24 cellular contexts compared by ENCODE assay signal in the genomic region with DNA sequence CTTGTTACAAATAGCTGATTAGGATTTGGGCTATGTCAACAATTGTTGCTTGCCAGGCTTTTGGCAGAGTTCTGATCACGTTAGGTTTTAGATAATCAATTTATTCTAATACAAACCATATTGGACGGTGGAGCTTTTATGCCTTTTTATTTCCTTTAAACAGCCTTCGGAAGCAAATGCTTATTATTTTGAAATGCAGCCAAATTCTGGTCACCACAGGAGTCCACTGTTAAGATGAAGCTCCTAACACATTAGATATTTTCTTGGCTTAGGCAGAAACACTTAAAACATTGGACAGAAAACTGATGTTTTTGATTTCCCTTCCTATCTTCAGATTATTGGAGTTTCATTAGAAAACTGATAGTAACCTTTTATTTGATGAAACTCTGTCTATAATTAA.
"Had no signal": no experiment of that assay in that cellular context is flagged by ENCODE, and none has a peak within 500 bp of the region (broad histone marks: within the 10 kb centered on the region; RNA-seq: fewer than 3 reads in every experiment).

No MANE protein-coding gene starts in this region.

- H3K4me3 Mint-ChIP-seq: activated CD4-positive, alpha-beta memory T cell treated with anti-CD3 and anti-CD28 coated beads, Interleukin-2, amount 10 ng/mL, durations not matched to agents 7 days and 5 days; activated CD4-positive, alpha-beta T cell treated with anti-CD3 and anti-CD28 coated beads, Interleukin-2, amount 10 ng/mL, durations not matched to agents 24 days and 14 days; activated naive CD4-positive, alpha-beta T cell treated with anti-CD3 and anti-CD28 coated beads, Interleukin-2, amount 10 ng/mL, durations not matched to agents 7 days and 5 days; central memory CD8-positive, alpha-beta T cell; naive B cell; neural crest cell; stimulated activated effector memory CD8-positive, alpha-beta T cell treated with anti-CD3 and anti-CD28 coated beads, Interleukin-12 subunit alpha, Interleukin-12 subunit beta, amount 100 ng/mL, for 72 hours; stimulated activated naive CD8-positive, alpha-beta T cell treated with anti-CD3 and anti-CD28 coated beads, Interleukin-15, amount 100 ng/mL, for 72 hours; T-helper 2 cell treated with Interferon-gamma antibody and Interleukin-4, amounts not matched to agents 5 μg/mL and 100 μg/mL, for 36 hours had no signal

- H3K27ac ChIP-seq: breast epithelium, foreskin keratinocyte, lower lobe of right lung, tibial artery, VCaP had no signal

- H3K9me3 ChIP-seq: breast epithelium, lower lobe of right lung, mucosa of descending colon, tibial artery had no signal

- H3K4me1 Mint-ChIP-seq: activated CD4-positive, alpha-beta memory T cell treated with anti-CD3 and anti-CD28 coated beads, Interleukin-2, amount 10 ng/mL, durations not matched to agents 7 days and 5 days; activated CD4-positive, alpha-beta T cell treated with anti-CD3 and anti-CD28 coated beads, Interleukin-2, amount 10 ng/mL, durations not matched to agents 24 days and 14 days; activated naive CD4-positive, alpha-beta T cell treated with anti-CD3 and anti-CD28 coated beads, Interleukin-2, amount 10 ng/mL, durations not matched to agents 7 days and 5 days; central memory CD8-positive, alpha-beta T cell; naive B cell; stimulated activated effector memory CD8-positive, alpha-beta T cell treated with anti-CD3 and anti-CD28 coated beads, Interleukin-12 subunit alpha, Interleukin-12 subunit beta, amount 100 ng/mL, for 72 hours; stimulated activated naive CD8-positive, alpha-beta T cell treated with anti-CD3 and anti-CD28 coated beads, Interleukin-15, amount 100 ng/mL, for 72 hours had no signal

- H3K27me3 ChIP-seq: breast epithelium, tibial artery had no signal

- H3K36me3 Mint-ChIP-seq: activated naive CD4-positive, alpha-beta T cell treated with anti-CD3 and anti-CD28 coated beads, Interleukin-2, amount 10 ng/mL, durations not matched to agents 7 days and 5 days; naive B cell; stimulated activated effector memory CD8-positive, alpha-beta T cell treated with anti-CD3 and anti-CD28 coated beads, Interleukin-12 subunit alpha, Interleukin-12 subunit beta, amount 100 ng/mL, for 72 hours had no signal

- H3K36me3 ChIP-seq: breast epithelium, lower lobe of right lung, tibial artery had no signal

- H3K4me1 ChIP-seq: breast epithelium, foreskin keratinocyte, lower lobe of right lung, tibial artery had no signal

- ATAC-seq: activated CD4-positive, CD25-positive, alpha-beta regulatory T cell treated with anti-CD3 and anti-CD28 coated beads, Interleukin-2, amount 50 U/mL, for 24 hours; foreskin keratinocyte; left lobe of liver; lower lobe of right lung; mucosa of descending colon; sciatic nerve; stimulated activated effector memory CD8-positive, alpha-beta T cell treated with anti-CD3 and anti-CD28 coated beads, Interleukin-12 subunit alpha, Interleukin-12 subunit beta, amount 100 ng/mL, for 72 hours; stimulated activated naive CD8-positive, alpha-beta T cell treated with anti-CD3 and anti-CD28 coated beads, Interleukin-15, amount 100 ng/mL, for 72 hours had no signal

- H3K9me3 Mint-ChIP-seq: activated CD4-positive, alpha-beta memory T cell treated with anti-CD3 and anti-CD28 coated beads, Interleukin-2, amount 10 ng/mL, durations not matched to agents 7 days and 5 days; activated CD4-positive, alpha-beta T cell treated with anti-CD3 and anti-CD28 coated beads, Interleukin-2, amount 10 ng/mL, durations not matched to agents 24 days and 14 days; activated naive CD4-positive, alpha-beta T cell treated with anti-CD3 and anti-CD28 coated beads, Interleukin-2, amount 10 ng/mL, durations not matched to agents 7 days and 5 days; central memory CD8-positive, alpha-beta T cell; neural crest cell; stimulated activated effector memory CD8-positive, alpha-beta T cell treated with anti-CD3 and anti-CD28 coated beads, Interleukin-12 subunit alpha, Interleukin-12 subunit beta, amount 100 ng/mL, for 72 hours; stimulated activated naive CD8-positive, alpha-beta T cell treated with anti-CD3 and anti-CD28 coated beads, Interleukin-15, amount 100 ng/mL, for 72 hours; T-helper 2 cell treated with Interferon-gamma antibody and Interleukin-4, amounts not matched to agents 5 μg/mL and 100 μg/mL, for 36 hours had no signal

- H3K27me3 Mint-ChIP-seq: activated CD4-positive, alpha-beta memory T cell treated with anti-CD3 and anti-CD28 coated beads, Interleukin-2, amount 10 ng/mL, durations not matched to agents 7 days and 5 days; activated CD4-positive, alpha-beta T cell treated with anti-CD3 and anti-CD28 coated beads, Interleukin-2, amount 10 ng/mL, durations not matched to agents 24 days and 14 days; activated naive CD4-positive, alpha-beta T cell treated with anti-CD3 and anti-CD28 coated beads, Interleukin-2, amount 10 ng/mL, durations not matched to agents 7 days and 5 days; stimulated activated naive CD8-positive, alpha-beta T cell treated with anti-CD3 and anti-CD28 coated beads, Interleukin-15, amount 100 ng/mL, for 72 hours had no signal

- DNase-seq: activated CD4-positive, alpha-beta memory T cell treated with anti-CD3 and anti-CD28 coated beads, Interleukin-2, amount 10 ng/mL, durations not matched to agents 7 days and 5 days; activated CD4-positive, alpha-beta T cell treated with anti-CD3 and anti-CD28 coated beads, Interleukin-2, amount 10 ng/mL, durations not matched to agents 24 days and 14 days; activated effector memory CD4-positive, alpha-beta T cell treated with anti-CD3 and anti-CD28 coated beads, Interleukin-2, amount 50 U/mL, for 16 hours; activated naive CD4-positive, alpha-beta T cell treated with anti-CD3 and anti-CD28 coated beads, Interleukin-2, amount 10 ng/mL, durations not matched to agents 7 days and 5 days; amygdala; cortex of kidney; foreskin keratinocyte; lower lobe of right lung; mesendoderm; mucosa of descending colon; naive B cell; small intestine; stimulated activated CD4-positive, alpha-beta T cell treated with anti-CD3 and anti-CD28 coated beads, Interleukin-2, amount 100 ng/mL, for 24 hours; stimulated activated naive CD8-positive, alpha-beta T cell treated with anti-CD3 and anti-CD28 coated beads, Interleukin-15, amount 100 ng/mL, for 72 hours; tibial artery had no signal

- H3K4me3 ChIP-seq: breast epithelium, lower lobe of right lung, mucosa of descending colon, tibial artery had no signal
